Comparison of ENCODE assay signal across 8 cellular contexts in genomic region chr17:3723188-3723555, GRCh38. TPM values are rescaled to one million over a fixed set of nuclear protein-coding genes. Genes with fewer than 3 reads are reported as not detected.
DNase-seq lines count a peak whose midpoint lies in the region; FAIRE-seq and TF ChIP-seq lines count a peak whose summit lies in the region.

No MANE protein-coding gene starts in this region.

- peak overlapping the region; percentile 89 for H3K27ac Mint-ChIP-seq in activated CD4-positive, alpha-beta T cell treated with anti-CD3 and anti-CD28 coated beads, Interleukin-2, amount 10 ng/mL, durations not matched to agents 7 days and 5 days
- H3K27ac Mint-ChIP-seq in activated T-helper 1 cell treated with anti-CD3 and anti-CD28 coated beads, Interleukin-12 subunit alpha, Interleukin-12 subunit beta, Interleukin-2, Interleukin-4 antibody, amounts not matched to agents 30 ng/mL and 10 ng/mL and 1 ng/mL, durations not matched to agents 14 hours and 24 hours and 36 hours: peak overlapping the region; percentile 86

- POLR2A ChIA-PET in activated CD4-positive, alpha-beta T cell treated with anti-CD3 and anti-CD28 coated beads, Interleukin-2, amount 10 ng/mL, durations not matched to agents 7 days and 5 days (lab: Charles Lee): interaction anchor here (1.7 kb wide), 1 partner anchor 12 kb away, joined by 5 read pairs; no protein-coding TSS in a partner anchor

- H3K4me1 Mint-ChIP-seq in activated CD4-positive, alpha-beta T cell treated with anti-CD3 and anti-CD28 coated beads, Interleukin-2, amount 10 ng/mL, durations not matched to agents 7 days and 5 days: peaks cover 71% of the 10 kb centered on the region
- peaks cover 68% of the 10 kb centered on the region for H3K4me1 Mint-ChIP-seq in activated T-helper 1 cell treated with anti-CD3 and anti-CD28 coated beads, Interleukin-12 subunit alpha, Interleukin-12 subunit beta, Interleukin-2, Interleukin-4 antibody, amounts not matched to agents 30 ng/mL and 10 ng/mL and 1 ng/mL, durations not matched to agents 14 hours and 24 hours and 36 hours (ENCODE audit: low read depth)

- peaks cover 63% of the 10 kb centered on the region for H3K36me3 Mint-ChIP-seq in activated CD4-positive, alpha-beta T cell treated with anti-CD3 and anti-CD28 coated beads, Interleukin-2, amount 10 ng/mL, durations not matched to agents 7 days and 5 days (ENCODE audit: low read depth)
- peaks cover 68% of the 10 kb centered on the region for H3K36me3 Mint-ChIP-seq in activated T-helper 1 cell treated with anti-CD3 and anti-CD28 coated beads, Interleukin-12 subunit alpha, Interleukin-12 subunit beta, Interleukin-2, Interleukin-4 antibody, amounts not matched to agents 30 ng/mL and 10 ng/mL and 1 ng/mL, durations not matched to agents 14 hours and 24 hours and 36 hours (ENCODE audit: low read depth)

- no peaks in the 10 kb centered on the region for H3K27me3 ChIP-seq in keratinocyte (ENCODE audit: control insufficient read depth, extremely low read depth, insufficient read depth, low read length)

- H3K4me3 Mint-ChIP-seq in activated CD4-positive, alpha-beta T cell treated with anti-CD3 and anti-CD28 coated beads, Interleukin-2, amount 10 ng/mL, durations not matched to agents 7 days and 5 days: peak overlapping the region; percentile 95
- H3K4me3 Mint-ChIP-seq in activated T-helper 1 cell treated with anti-CD3 and anti-CD28 coated beads, Interleukin-12 subunit alpha, Interleukin-12 subunit beta, Interleukin-2, Interleukin-4 antibody, amounts not matched to agents 30 ng/mL and 10 ng/mL and 1 ng/mL, durations not matched to agents 14 hours and 24 hours and 36 hours: peak overlapping the region; percentile 98

- dilution Hi-C loops in keratinocyte (cut with MboI; ENCODE audit: extremely low pct_ligation_motif_present, low sequenced_read_pairs): no loop called here

- peak overlapping the region; percentile 77 to 95 (median 86) for H3K4me3 ChIP-seq in keratinocyte (ENCODE audit: control insufficient read depth in 2 of 3, extremely low read depth in 1 of 3, insufficient read depth in 2 of 3, low read depth in 1 of 3, low read length in 3 of 3)

- peaks cover 44% of the 10 kb centered on the region for H3K79me2 ChIP-seq in keratinocyte (ENCODE audit: control insufficient read depth, insufficient read depth, low read length)

- no peaks in the 10 kb centered on the region for H3K9me3 Mint-ChIP-seq in activated CD4-positive, alpha-beta T cell treated with anti-CD3 and anti-CD28 coated beads, Interleukin-2, amount 10 ng/mL, durations not matched to agents 7 days and 5 days
- no peaks in the 10 kb centered on the region for H3K9me3 Mint-ChIP-seq in activated T-helper 1 cell treated with anti-CD3 and anti-CD28 coated beads, Interleukin-12 subunit alpha, Interleukin-12 subunit beta, Interleukin-2, Interleukin-4 antibody, amounts not matched to agents 30 ng/mL and 10 ng/mL and 1 ng/mL, durations not matched to agents 14 hours and 24 hours and 36 hours

- H3K27me3 Mint-ChIP-seq in activated CD4-positive, alpha-beta T cell treated with anti-CD3 and anti-CD28 coated beads, Interleukin-2, amount 10 ng/mL, durations not matched to agents 7 days and 5 days: no peaks in the 10 kb centered on the region
- no peaks in the 10 kb centered on the region for H3K27me3 Mint-ChIP-seq in activated T-helper 1 cell treated with anti-CD3 and anti-CD28 coated beads, Interleukin-12 subunit alpha, Interleukin-12 subunit beta, Interleukin-2, Interleukin-4 antibody, amounts not matched to agents 30 ng/mL and 10 ng/mL and 1 ng/mL, durations not matched to agents 14 hours and 24 hours and 36 hours (ENCODE audit: insufficient read depth)

- peak overlapping the region; percentile 67 for H3K27ac ChIP-seq in keratinocyte (ENCODE audit: control insufficient read depth, insufficient read depth, low read length)
- peak overlapping the region; percentile 69 for H3K27ac ChIP-seq in temporal lobe (ENCODE audit: low read depth, low read length)

- intact Hi-C loops in activated T-helper 1 cell treated with anti-CD3 and anti-CD28 coated beads, Interleukin-12 subunit alpha, Interleukin-12 subunit beta, Interleukin-2, Interleukin-4 antibody, amounts not matched to agents 30 ng/mL and 10 ng/mL and 1 ng/mL, durations not matched to agents 14 hours and 24 hours and 36 hours (cut with micrococcal nuclease): loop anchor here (1.0 to 5.0 kb wide), 8 partner anchors 10 to 239 kb away; partner anchors contain the start of genes ATP2A3, CAMKK1, CTNS and EMC6

- FAIRE-seq in keratinocyte (lab: Jason Lieb, UNC): no peak

- no peaks in the 10 kb centered on the region for H3K9me3 ChIP-seq in keratinocyte (ENCODE audit: control insufficient read depth, low read depth, low read length)

- no peak for DNase-seq in activated CD4-positive, alpha-beta T cell treated with anti-CD3 and anti-CD28 coated beads, Interleukin-2, amount 10 ng/mL, durations not matched to agents 7 days and 5 days
- DNase-seq in activated CD4-positive, alpha-beta T cell treated with anti-CD3 and anti-CD28 coated beads, Interleukin-2, amount 50 U/mL, for 1 hour: no peak
- DNase-seq in activated T-helper 1 cell treated with anti-CD3 and anti-CD28 coated beads, Interleukin-12 subunit alpha, Interleukin-12 subunit beta, Interleukin-2, Interleukin-4 antibody, amounts not matched to agents 30 ng/mL and 10 ng/mL and 1 ng/mL, durations not matched to agents 14 hours and 24 hours and 36 hours (ENCODE audit: low spot score): no peak
- DNase-seq in keratinocyte (ENCODE audit: low read depth, low spot score) (no peak), NCI-H1092 treated with DMSO at 0.1 percent for 48 hours (lab: John Stamatoyannopoulos, UW) (no peak), amniotic stem cell (lab: John Stamatoyannopoulos, UW) (no peak)
- DNase-seq in activated effector memory CD4-positive, alpha-beta T cell treated with anti-CD3 and anti-CD28 coated beads, Interleukin-2, amount 50 U/mL, for 16 hours: no peak

- TF ChIP-seq CTCF in keratinocyte (optimal IDR thresholded peaks at IDR 0.05 in 1 of 3, IDR thresholded peaks at IDR 0.05 in 1 of 3, conservative IDR thresholded peaks at IDR 0.05 in 1 of 3; ENCODE audit: extremely low read depth in 1 of 3, insufficient read depth in 2 of 3, low read length in 3 of 3): no peak

- H3K9me1 ChIP-seq in keratinocyte (ENCODE audit: control insufficient read depth, extremely low read depth, insufficient read depth, low read length): peaks cover 2% of the 10 kb centered on the region

- peak overlapping the region; percentile 100 for H3K4me2 ChIP-seq in keratinocyte (ENCODE audit: control insufficient read depth, extremely low read depth, insufficient read depth, low read depth, low read length)

- no peaks in the 10 kb centered on the region for H4K20me1 ChIP-seq in keratinocyte (ENCODE audit: control insufficient read depth, extremely low read depth, insufficient read depth, low read length)

- peak overlapping the region; percentile 87 for H3K9ac ChIP-seq in keratinocyte (ENCODE audit: control insufficient read depth, extremely low read depth, insufficient read depth, low read length)

- CTCF ChIA-PET in activated CD4-positive, alpha-beta T cell treated with anti-CD3 and anti-CD28 coated beads, Interleukin-2, amount 10 ng/mL, durations not matched to agents 7 days and 5 days (lab: Charles Lee): interaction anchor here (0.7 to 3.1 kb wide), 17 partner anchors 8 to 1067 kb away, joined by 3 to 31 read pairs (median 5); partner anchors contain the start of genes NCBP3 and P2RX5

- peaks cover 2 to 30% of the 10 kb centered on the region in 2 experiments for H3K36me3 ChIP-seq in keratinocyte (ENCODE audit: control insufficient read depth in 2 of 2, extremely low read depth in 1 of 2, insufficient read depth in 2 of 2, low read length in 2 of 2)

- peaks cover 24% of the 10 kb centered on the region for H3K4me1 ChIP-seq in keratinocyte (ENCODE audit: control insufficient read depth, extremely low read depth, insufficient read depth, low read length)

- peak overlapping the region; percentile 97 for H2AFZ ChIP-seq in keratinocyte (ENCODE audit: control insufficient read depth, low read length)

RNA-seq across cellular contexts. Expression of gene HASPIN, which starts 0.5 kb away (rescaled TPM):
- total RNA-seq in activated CD4-positive, alpha-beta T cell treated with anti-CD3 and anti-CD28 coated beads, Interleukin-2, amount 10 ng/mL, durations not matched to agents 7 days and 5 days: 10 to 100 TPM; 27.6 to 31.2 TPM
- total RNA-seq in activated T-helper 1 cell treated with anti-CD3 and anti-CD28 coated beads, Interleukin-12 subunit alpha, Interleukin-12 subunit beta, Interleukin-2, Interleukin-4 antibody, amounts not matched to agents 30 ng/mL and 10 ng/mL and 1 ng/mL, durations not matched to agents 14 hours and 24 hours and 36 hours: 25.7 and 26.1 TPM in 2 replicates
- 0.90 to 4.7 TPM (median 3.5 TPM) in 3 replicates for polyA plus RNA-seq in keratinocyte
- not detected for polyA plus RNA-seq in keratinocyte (2011; ENCODE audit: low read depth)
- 1.4 and 2.0 TPM in 2 replicates for polyA plus RNA-seq in keratinocyte (2011; cell fraction: cytosol; rRNA removed)
- polyA plus RNA-seq in keratinocyte (2011; cell fraction: nucleus; rRNA removed): 1.4 and 1.7 TPM in 2 replicates
- polyA plus RNA-seq in keratinocyte (2012; ENCODE audit: low replicate concordance): 0.10 and 3.4 TPM in 2 replicates
- 1.6 to 4.1 TPM (median 3.6 TPM) in 3 replicates for polyA minus RNA-seq in keratinocyte
- 2.9 TPM for polyA minus RNA-seq in keratinocyte (2011; cell fraction: cytosol; rRNA and poly(A)+ RNA removed)
- 1.7 and 2.0 TPM in 2 replicates for polyA minus RNA-seq in keratinocyte (2011; cell fraction: nucleus; rRNA and poly(A)+ RNA removed)
- total RNA-seq in temporal lobe: 0.25 TPM

RNA-seq across cellular contexts. Expression of gene P2RX5, which starts 27.2 kb away (rescaled TPM):
- 10 to 100 TPM; 33.6 to 39.4 TPM for total RNA-seq in activated CD4-positive, alpha-beta T cell treated with anti-CD3 and anti-CD28 coated beads, Interleukin-2, amount 10 ng/mL, durations not matched to agents 7 days and 5 days
- 133 and 143 TPM in 2 replicates for total RNA-seq in activated T-helper 1 cell treated with anti-CD3 and anti-CD28 coated beads, Interleukin-12 subunit alpha, Interleukin-12 subunit beta, Interleukin-2, Interleukin-4 antibody, amounts not matched to agents 30 ng/mL and 10 ng/mL and 1 ng/mL, durations not matched to agents 14 hours and 24 hours and 36 hours
- 0.43 to 0.97 TPM (median 0.63 TPM) in 3 replicates for polyA plus RNA-seq in keratinocyte
- 0.26 TPM for polyA plus RNA-seq in keratinocyte (2011; ENCODE audit: low read depth)
- polyA plus RNA-seq in keratinocyte (2011; cell fraction: cytosol; rRNA removed): 0.98 and 1.2 TPM in 2 replicates
- 3.8 and 5.4 TPM in 2 replicates for polyA plus RNA-seq in keratinocyte (2011; cell fraction: nucleus; rRNA removed)
- polyA plus RNA-seq in keratinocyte (2012; ENCODE audit: low replicate concordance): 1.0 and 1.3 TPM in 2 replicates
- polyA minus RNA-seq in keratinocyte: 1.1 to 3.4 TPM (median 1.3 TPM) in 3 replicates
- 4.4 TPM for polyA minus RNA-seq in keratinocyte (2011; cell fraction: cytosol; rRNA and poly(A)+ RNA removed)
- 1.5 and 3.3 TPM in 2 replicates for polyA minus RNA-seq in keratinocyte (2011; cell fraction: nucleus; rRNA and poly(A)+ RNA removed)
- total RNA-seq in temporal lobe: 7.9 TPM

RNA-seq across cellular contexts. Expression of gene EMC6, which starts 54.6 kb away (rescaled TPM):
- 10 to 100 TPM; 34.8 to 37.3 TPM for total RNA-seq in activated CD4-positive, alpha-beta T cell treated with anti-CD3 and anti-CD28 coated beads, Interleukin-2, amount 10 ng/mL, durations not matched to agents 7 days and 5 days
- 63.6 and 73.3 TPM in 2 replicates for total RNA-seq in activated T-helper 1 cell treated with anti-CD3 and anti-CD28 coated beads, Interleukin-12 subunit alpha, Interleukin-12 subunit beta, Interleukin-2, Interleukin-4 antibody, amounts not matched to agents 30 ng/mL and 10 ng/mL and 1 ng/mL, durations not matched to agents 14 hours and 24 hours and 36 hours
- polyA plus RNA-seq in keratinocyte: 35.4 to 47.4 TPM (median 36.6 TPM) in 3 replicates
- polyA plus RNA-seq in keratinocyte (2011; ENCODE audit: low read depth): 41.4 TPM
- polyA plus RNA-seq in keratinocyte (2011; cell fraction: cytosol; rRNA removed): 26.5 and 57.1 TPM in 2 replicates
- polyA plus RNA-seq in keratinocyte (2011; cell fraction: nucleus; rRNA removed): 15.5 and 22.9 TPM in 2 replicates
- polyA plus RNA-seq in keratinocyte (2012; ENCODE audit: low replicate concordance): 45.2 and 58.0 TPM in 2 replicates
- 5.1 to 9.4 TPM (median 5.2 TPM) in 3 replicates for polyA minus RNA-seq in keratinocyte
- polyA minus RNA-seq in keratinocyte (2011; cell fraction: cytosol; rRNA and poly(A)+ RNA removed): 42.4 TPM
- 6.1 and 10.6 TPM in 2 replicates for polyA minus RNA-seq in keratinocyte (2011; cell fraction: nucleus; rRNA and poly(A)+ RNA removed)
- total RNA-seq in temporal lobe: 8.4 TPM

RNA-seq across cellular contexts. Expression of gene TAX1BP3, which starts 54.8 kb away (rescaled TPM):
- total RNA-seq in activated CD4-positive, alpha-beta T cell treated with anti-CD3 and anti-CD28 coated beads, Interleukin-2, amount 10 ng/mL, durations not matched to agents 7 days and 5 days: 10 to 100 TPM; 17.4 to 18.4 TPM
- total RNA-seq in activated T-helper 1 cell treated with anti-CD3 and anti-CD28 coated beads, Interleukin-12 subunit alpha, Interleukin-12 subunit beta, Interleukin-2, Interleukin-4 antibody, amounts not matched to agents 30 ng/mL and 10 ng/mL and 1 ng/mL, durations not matched to agents 14 hours and 24 hours and 36 hours: 29.3 and 30.1 TPM in 2 replicates
- polyA plus RNA-seq in keratinocyte: 105 to 197 TPM (median 126 TPM) in 3 replicates
- 61.1 TPM for polyA plus RNA-seq in keratinocyte (2011; ENCODE audit: low read depth)
- polyA plus RNA-seq in keratinocyte (2011; cell fraction: cytosol; rRNA removed): 211 and 254 TPM in 2 replicates
- polyA plus RNA-seq in keratinocyte (2011; cell fraction: nucleus; rRNA removed): 86.6 and 95.3 TPM in 2 replicates
- 148 and 244 TPM in 2 replicates for polyA plus RNA-seq in keratinocyte (2012; ENCODE audit: low replicate concordance)
- 105 to 182 TPM (median 114 TPM) in 3 replicates for polyA minus RNA-seq in keratinocyte
- polyA minus RNA-seq in keratinocyte (2011; cell fraction: cytosol; rRNA and poly(A)+ RNA removed): 407 TPM
- polyA minus RNA-seq in keratinocyte (2011; cell fraction: nucleus; rRNA and poly(A)+ RNA removed): 50.0 and 54.6 TPM in 2 replicates
- 18.2 TPM for total RNA-seq in temporal lobe

Comparison
In these comparisons a context has a peak if more than half of its experiments do, and no peak if none do; other contexts are left out.
1. RNA of gene HASPIN, which starts 0.5 kb away (total RNA-seq): 27.6 to 31.2 TPM in activated CD4-positive, alpha-beta T cell treated with anti-CD3 and anti-CD28 coated beads, Interleukin-2, amount 10 ng/mL, durations not matched to agents 7 days and 5 days and 25.7 to 26.1 TPM in activated T-helper 1 cell treated with anti-CD3 and anti-CD28 coated beads, Interleukin-12 subunit alpha, Interleukin-12 subunit beta, Interleukin-2, Interleukin-4 antibody, amounts not matched to agents 30 ng/mL and 10 ng/mL and 1 ng/mL, durations not matched to agents 14 hours and 24 hours and 36 hours; 0.25 TPM in temporal lobe (single experiment); every median in the first group is over 10 times any median in the second.